1 cellular context compared by ENCODE assay signal in the genomic region with DNA sequence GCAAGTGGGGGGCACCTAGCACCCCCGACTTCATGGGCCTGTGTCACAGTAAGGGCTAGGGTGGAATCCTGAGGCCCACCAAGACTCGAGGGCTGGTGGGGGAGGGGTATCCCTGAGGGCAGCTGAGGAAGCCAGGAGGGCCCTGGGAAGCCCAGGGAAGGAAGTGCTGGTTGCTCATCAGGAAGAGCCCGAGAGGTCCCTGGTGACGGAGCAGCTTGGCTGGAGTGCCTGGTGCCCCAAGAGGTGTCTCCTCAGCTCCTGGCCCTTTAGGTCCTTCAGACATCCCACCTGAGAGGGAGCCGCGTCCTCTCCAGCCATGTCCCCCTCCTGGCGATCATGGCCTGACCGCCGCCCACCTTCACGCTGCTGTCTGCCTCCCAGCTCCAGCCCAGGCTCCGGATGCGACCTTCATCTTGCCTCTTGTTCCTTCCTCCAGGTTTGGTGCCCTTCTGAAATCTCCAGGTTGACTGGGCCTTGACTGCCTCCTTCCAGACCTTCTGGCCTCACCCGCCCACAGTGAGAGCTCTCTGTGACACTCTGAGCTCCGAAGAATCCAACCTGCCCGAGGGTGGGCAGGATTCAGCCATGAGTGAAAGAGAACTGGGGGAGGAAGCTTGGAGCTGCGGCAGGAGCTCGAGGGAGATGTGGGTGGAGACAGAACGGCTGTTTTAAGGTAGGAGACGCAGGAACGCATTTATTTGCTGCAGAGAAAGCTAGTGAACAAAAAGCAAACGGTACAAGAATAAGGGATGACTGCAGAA.
TF ChIP-seq lines count a peak whose summit lies in the region.

No MANE protein-coding gene starts in this region.

TF ChIP-seq in H1, 55 proteins besides CTCF, POLR2A, EP300 and RAD21:
- no peak for TF ChIP-seq SIN3A (conservative IDR thresholded peaks at IDR 0.05 in 1 of 2, IDR thresholded peaks at IDR 0.05 in 1 of 2; ENCODE audit: low read depth in 1 of 2, low read length in 2 of 2)
- TF ChIP-seq CHD2 (IDR thresholded peaks at IDR 0.05; ENCODE audit: low read length), result no peak
- no peak for TF ChIP-seq CHD1 (IDR thresholded peaks at IDR 0.05; ENCODE audit: low read depth, low read length)
- no peak for TF ChIP-seq PHF8 (conservative IDR thresholded peaks at IDR 0.05; ENCODE audit: low read depth, low read length)
- TF ChIP-seq, protein P1, sequence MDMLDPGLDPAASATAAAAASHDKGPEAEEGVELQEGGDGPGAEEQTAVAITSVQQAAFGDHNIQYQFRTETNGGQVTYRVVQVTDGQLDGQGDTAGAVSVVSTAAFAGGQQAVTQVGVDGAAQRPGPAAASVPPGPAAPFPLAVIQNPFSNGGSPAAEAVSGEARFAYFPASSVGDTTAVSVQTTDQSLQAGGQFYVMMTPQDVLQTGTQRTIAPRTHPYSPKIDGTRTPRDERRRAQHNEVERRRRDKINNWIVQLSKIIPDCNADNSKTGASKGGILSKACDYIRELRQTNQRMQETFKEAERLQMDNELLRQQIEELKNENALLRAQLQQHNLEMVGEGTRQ (IDR thresholded peaks at IDR 0.05; ENCODE audit: low read length), result no peak
- TF ChIP-seq SP1 (IDR thresholded peaks at IDR 0.05; ENCODE audit: low read depth, low read length), result no peak
- no peak for TF ChIP-seq NANOG (IDR thresholded peaks at IDR 0.05; ENCODE audit: insufficient read depth, low read depth, low read length, poor library complexity, severe bottlenecking)
- no peak for TF ChIP-seq SAP30 (IDR thresholded peaks at IDR 0.05; ENCODE audit: insufficient read depth, insufficient replicate concordance, low read length)
- TF ChIP-seq GABPA (IDR thresholded peaks at IDR 0.05; ENCODE audit: borderline replicate concordance, insufficient read depth, low read length), result no peak
- no peak for TF ChIP-seq KDM1A (IDR thresholded peaks at IDR 0.05; ENCODE audit: borderline replicate concordance, low read length)
- no peak for TF ChIP-seq EGR1 (IDR thresholded peaks at IDR 0.05; ENCODE audit: borderline replicate concordance, low read depth, low read length)
- TF ChIP-seq TCF12 (IDR thresholded peaks at IDR 0.05; ENCODE audit: low read depth, low read length), result no peak
- no peak for TF ChIP-seq E2F6 (IDR thresholded peaks at IDR 0.05)
- TF ChIP-seq RFX5 (IDR thresholded peaks at IDR 0.05; ENCODE audit: borderline replicate concordance, low read depth, low read length), result no peak
- no peak for TF ChIP-seq BRCA1 (IDR thresholded peaks at IDR 0.05; ENCODE audit: low read depth, low read length)
- TF ChIP-seq CBX8 (IDR thresholded peaks at IDR 0.05; ENCODE audit: borderline replicate concordance, low read depth, low read length), result no peak
- no peak for TF ChIP-seq KDM4A (IDR thresholded peaks at IDR 0.05; ENCODE audit: low read depth, low read length, severe bottlenecking)
- no peak for TF ChIP-seq RXRA (IDR thresholded peaks at IDR 0.05; ENCODE audit: insufficient read depth, low read depth, low read length)
- no peak for TF ChIP-seq TAF7 (optimal IDR thresholded peaks at IDR 0.05; ENCODE audit: borderline replicate concordance, low read depth, low read length)
- TF ChIP-seq ATF2 (IDR thresholded peaks at IDR 0.05; ENCODE audit: low read length), result no peak
